In the genomic region with DNA sequence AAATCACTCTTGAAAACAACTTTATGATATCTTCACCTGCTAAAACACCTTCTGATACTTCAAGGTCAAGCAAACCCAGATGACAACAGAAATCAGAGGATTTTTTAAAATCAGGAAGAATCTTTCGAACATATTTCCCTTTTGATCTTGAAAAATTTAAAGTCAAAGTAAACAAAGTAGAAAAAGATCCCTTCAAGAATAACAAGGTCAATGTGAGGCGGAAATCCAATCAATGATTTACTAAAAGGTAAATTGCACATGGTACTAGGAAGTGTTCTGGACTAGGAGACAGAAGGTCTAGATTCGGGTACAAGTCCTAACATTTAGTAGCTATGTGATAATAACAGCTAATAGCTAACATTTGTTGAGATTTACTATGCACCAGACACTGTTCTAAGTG, we compare ENCODE assay signal across 20 cellular contexts.
A peak's percentile ranks its signal among the peaks of the same experiment; 100 is the strongest.
DNase-seq lines count a peak whose midpoint lies in the region; ATAC-seq, FAIRE-seq and TF ChIP-seq lines count a peak whose summit lies in the region.
"Had no signal": no experiment of that assay in that cellular context is flagged by ENCODE, and none has a peak within 500 bp of the region (broad histone marks: within the 10 kb centered on the region; RNA-seq: fewer than 3 reads in every experiment).

No MANE protein-coding gene starts in this region.

- no peak overlapping the region for H3K4me3 ChIP-seq in pancreas
- H3K4me3 ChIP-seq: K562 had no signal

- peaks cover 21 to 43% (median 27%) of the 10 kb centered on the region in 3 donors for H3K4me1 ChIP-seq in pancreas

- TF ChIP-seq CTCF in 22Rv1 (IDR thresholded peaks at IDR 0.05) (no peak), VCaP (conservative IDR thresholded peaks at IDR 0.05) (no peak), pancreas (IDR thresholded peaks at IDR 0.05) (no peak)

- no peaks in the 10 kb centered on the region for H3K9me3 ChIP-seq in pancreas
- H3K9me3 ChIP-seq: SK-N-SH had no signal

- H3K27ac ChIP-seq in 22Rv1 (peak overlapping the region; percentile 50), VCaP (peak overlapping the region; percentile 9; the same call in 1 of the 2 replicates), pancreas (peak overlapping the region in 2 of 4 donors; percentile 44 to 76)

- intact Hi-C loops in pancreas (cut with DNase I): no loop called here

- 13 to 17% methylated on average over 3 of the region's 3 CpGs for WGBS in pancreas, 2 donors

- DNase-seq in left lobe of liver (ENCODE audit: low spot score) (no peak), pancreas (no peak), NCI-H2081 (lab: John Stamatoyannopoulos, UW) (no peak), middle frontal gyrus (ENCODE audit: extremely low spot score, low spot score) (no peak)
- DNase-seq: DMS153; MV-4-11; NCI-H1105 treated with DMSO at 0.1 percent for 48 hours; NCI-H146; NCI-H1930; NCI-H446; NCI-H524 treated with DMSO at 0.1 percent for 48 hours; NCI-H774; NK-92 treated with Interleukin-12 subunit alpha and Interleukin-12 subunit beta, amount 100 ng/mL, for 24 hours; PC-3; SK-N-SH had no signal

- H3K27me3 ChIP-seq in pancreas: no peaks in the 10 kb centered on the region

- peak; percentile 54 for ATAC-seq in left lobe of liver
- peak; percentile 71 to 82 (median 79) for ATAC-seq in pancreas
- no peak for ATAC-seq in GM18867 (IDR thresholded peaks at IDR 0.05; ENCODE audit: unreplicated experiment)
- ATAC-seq: K562, PC-3 had no signal

- FAIRE-seq in pancreas (lab: Jason Lieb, UNC): no peak
- FAIRE-seq: H54, K562 had no signal

- H3K36me3 ChIP-seq in pancreas: no peaks in the 10 kb centered on the region
